In genomic region chr5:141665995-141666940, GRCh38 we compare ENCODE assay signal across 29 cellular contexts.
"Had no signal": no experiment of that assay in that cellular context is flagged by ENCODE, and none has a peak within 500 bp of the region (broad histone marks: within the 10 kb centered on the region; RNA-seq: fewer than 3 reads in every experiment).

No MANE protein-coding gene starts in this region.

- H3K4me2 ChIP-seq: hepatocyte, neural progenitor cell had no signal

- H3K36me3 Mint-ChIP-seq: naive B cell, natural killer cell had no signal

- H3K4me3 Mint-ChIP-seq: mesothelial cell of epicardium; naive B cell; natural killer cell; nephron progenitor cell; neural progenitor cell; stimulated activated effector memory CD8-positive, alpha-beta T cell treated with anti-CD3 and anti-CD28 coated beads, Interleukin-12 subunit alpha, Interleukin-12 subunit beta, amount 100 ng/mL, for 72 hours; stimulated activated naive CD8-positive, alpha-beta T cell treated with anti-CD3 and anti-CD28 coated beads, Interleukin-15, Interleukin-2, amounts not matched to agents 100 ng/mL and 50 ng/mL, for 24 hours had no signal

- FAIRE-seq: small intestine, urothelium cell line had no signal

- H3K36me3 ChIP-seq: ovary, prostate gland, sigmoid colon, suprapubic skin had no signal

- ATAC-seq: natural killer cell; right cardiac atrium; stimulated activated effector memory CD8-positive, alpha-beta T cell treated with anti-CD3 and anti-CD28 coated beads, Interleukin-12 subunit alpha, Interleukin-12 subunit beta, amount 100 ng/mL, for 72 hours; upper lobe of right lung had no signal

- H3K9me3 ChIP-seq: left ventricle myocardium inferior, neutrophil, ovary, prostate gland, sigmoid colon, spleen, suprapubic skin, thoracic aorta, tibial artery, upper lobe of right lung had no signal

- H3K27me3 Mint-ChIP-seq: stimulated activated naive CD8-positive, alpha-beta T cell treated with anti-CD3 and anti-CD28 coated beads, Interleukin-15, Interleukin-2, amounts not matched to agents 100 ng/mL and 50 ng/mL, for 24 hours had no signal

- H3K4me1 Mint-ChIP-seq: mesothelial cell of epicardium had no signal

- H3K27ac ChIP-seq: hepatocyte, left ventricle myocardium inferior, neural progenitor cell, ovary, prostate gland, sigmoid colon, suprapubic skin, thoracic aorta, tibial artery, upper lobe of right lung had no signal

- H3K4me1 ChIP-seq: neural progenitor cell, prostate gland, suprapubic skin, tibial artery, upper lobe of right lung had no signal

- H3K9ac ChIP-seq: neural progenitor cell had no signal

- H3K79me2 ChIP-seq: hepatocyte had no signal

- H3K27me3 ChIP-seq: hepatocyte, neural progenitor cell, neutrophil, ovary, sigmoid colon, spleen, suprapubic skin, tibial artery, upper lobe of right lung had no signal

- H3K4me3 ChIP-seq: hepatocyte, left ventricle myocardium inferior, lung, neural progenitor cell, ovary, prostate gland, sigmoid colon, spleen, suprapubic skin, thoracic aorta, tibial artery, upper lobe of right lung had no signal

- H3K27ac Mint-ChIP-seq: mesothelial cell of epicardium; naive B cell; nephron progenitor cell; neural progenitor cell; stimulated activated effector memory CD8-positive, alpha-beta T cell treated with anti-CD3 and anti-CD28 coated beads, Interleukin-12 subunit alpha, Interleukin-12 subunit beta, amount 100 ng/mL, for 72 hours; stimulated activated naive CD8-positive, alpha-beta T cell treated with anti-CD3 and anti-CD28 coated beads, Interleukin-15, Interleukin-2, amounts not matched to agents 100 ng/mL and 50 ng/mL, for 24 hours had no signal

- H3K9me3 Mint-ChIP-seq: mesothelial cell of epicardium; naive B cell; natural killer cell; nephron progenitor cell; neural progenitor cell; stimulated activated effector memory CD8-positive, alpha-beta T cell treated with anti-CD3 and anti-CD28 coated beads, Interleukin-12 subunit alpha, Interleukin-12 subunit beta, amount 100 ng/mL, for 72 hours; stimulated activated naive CD8-positive, alpha-beta T cell treated with anti-CD3 and anti-CD28 coated beads, Interleukin-15, Interleukin-2, amounts not matched to agents 100 ng/mL and 50 ng/mL, for 24 hours had no signal

- DNase-seq: islet precursor cell; left ventricle myocardium inferior; mesendoderm; naive B cell; natural killer cell; nephron progenitor cell; occipital lobe; ovary; retina; right cardiac atrium; sigmoid colon; small intestine; stimulated activated CD4-positive, alpha-beta T cell treated with anti-CD3 and anti-CD28 coated beads, Interleukin-4, amount 100 ng/mL, for 24 hours; stimulated activated naive CD4-positive, alpha-beta T cell; tibial artery; trophoblast cell; upper lobe of right lung had no signal

- H2AFZ ChIP-seq: hepatocyte, neural progenitor cell had no signal
